ENCODE assay signal across 32 cellular contexts in genomic region chr2:240731327-240731626, GRCh38. TPM values are rescaled to one million over a fixed set of nuclear protein-coding genes. Genes with fewer than 3 reads are reported as not detected.
A peak's percentile ranks its signal among the peaks of the same experiment; 100 is the strongest.
DNase-seq lines count a peak whose midpoint lies in the region; ATAC-seq and TF ChIP-seq lines count a peak whose summit lies in the region.
"Had no signal": no experiment of that assay in that cellular context is flagged by ENCODE, and none has a peak within 500 bp of the region (broad histone marks: within the 10 kb centered on the region; RNA-seq: fewer than 3 reads in every experiment).

No MANE protein-coding gene starts in this region.

- no peaks in the 10 kb centered on the region for H4K20me1 ChIP-seq in GM23338 (replicated peaks; ENCODE audit: insufficient read depth)

- H3K27me3 Mint-ChIP-seq in GM23338 (ENCODE audit: insufficient read depth, low read depth, poor library complexity): peaks cover 41% of the 10 kb centered on the region
- H3K27me3 Mint-ChIP-seq: stimulated activated naive CD8-positive, alpha-beta T cell treated with anti-CD3 and anti-CD28 coated beads, Interleukin-15, Interleukin-2, amounts not matched to agents 100 ng/mL and 50 ng/mL, for 24 hours had no signal

- no peaks in the 10 kb centered on the region; the same call in 2 of the 3 replicates for H3K4me1 Mint-ChIP-seq in GM23338

- DNase-seq in AG10803 (ENCODE audit: low read depth): peak; percentile 25
- no peak for DNase-seq in GM23338 (ENCODE audit: low spot score)
- peak; percentile 7 to 25 for DNase-seq in cardiac fibroblast (ENCODE audit: low read depth in 2 of 2)
- peak; percentile 58 for DNase-seq in myocyte (ENCODE audit: low read depth)
- no peak for DNase-seq in nucleus accumbens (lab: John Stamatoyannopoulos, UW)
- DNase-seq in stimulated activated CD4-positive, alpha-beta T cell treated with anti-CD3 and anti-CD28 coated beads, Interleukin-2, amount 100 ng/mL, for 24 hours: no peak
- DNase-seq: activated CD4-positive, alpha-beta memory T cell treated with anti-CD3 and anti-CD28 coated beads for 36 hours; activated CD4-positive, CD25-positive, alpha-beta regulatory T cell treated with anti-CD3 and anti-CD28 coated beads, Interleukin-2, amount 50 U/mL, for 72 hours; activated naive CD4-positive, alpha-beta T cell; body of pancreas; cerebellar nuclear complex; DMS153; H7; KG1; left colon; MG63; NCI-H1105 treated with DMSO at 0.1 percent for 48 hours; NCI-H2029; NCI-H526 treated with DMSO at 0.1 percent for 48 hours; pancreas; PC-9; SHP77; spleen; stimulated activated CD8-positive, alpha-beta memory T cell treated with anti-CD3 and anti-CD28 coated beads, Interleukin-4, amount 100 ng/mL, for 48 hours had no signal

- no peaks in the 10 kb centered on the region for H3K27me3 ChIP-seq in GM23338 (ENCODE audit: insufficient read depth)
- H3K27me3 ChIP-seq: body of pancreas, MG63, pancreas had no signal

- no peak overlapping the region for H3K4me2 ChIP-seq in GM23338
- H3K4me2 ChIP-seq: PC-9 had no signal

- peaks cover 47% of the 10 kb centered on the region for H3K36me3 Mint-ChIP-seq in GM23338 (ENCODE audit: low read depth)
- H3K36me3 Mint-ChIP-seq: activated CD4-positive, alpha-beta memory T cell treated with anti-CD3 and anti-CD28 coated beads for 36 hours had no signal

- TF ChIP-seq CTCF in AG10803 (conservative IDR thresholded peaks at IDR 0.05; ENCODE audit: low read length) (no peak), GM23338 (conservative IDR thresholded peaks at IDR 0.05; ENCODE audit: low read depth in 2 of 2) (no peak), cardiac fibroblast (IDR thresholded peaks at IDR 0.05; ENCODE audit: low read depth, low read length) (no peak)

- H3K79me2 ChIP-seq in GM23338 (replicated peaks; ENCODE audit: insufficient read depth): no peaks in the 10 kb centered on the region

- H3K27ac Mint-ChIP-seq in GM23338: peak overlapping the region; percentile 82
- H3K27ac Mint-ChIP-seq: activated CD4-positive, alpha-beta memory T cell treated with anti-CD3 and anti-CD28 coated beads for 36 hours; stimulated activated naive CD8-positive, alpha-beta T cell treated with anti-CD3 and anti-CD28 coated beads, Interleukin-15, Interleukin-2, amounts not matched to agents 100 ng/mL and 50 ng/mL, for 24 hours had no signal

- H3K4me3 ChIP-seq in AG10803 (ENCODE audit: low read length) (no peak overlapping the region), GM23338 (no peak overlapping the region), cardiac fibroblast (replicated peaks in 1 of 2; ENCODE audit: low read depth in 2 of 2, low read length in 2 of 2) (no peak overlapping the region)
- H3K4me3 ChIP-seq: body of pancreas, MG63, pancreas, PC-9, spleen, thoracic aorta had no signal

- no peaks in the 10 kb centered on the region for H3K9me3 Mint-ChIP-seq in GM23338
- H3K9me3 Mint-ChIP-seq: activated CD4-positive, alpha-beta memory T cell treated with anti-CD3 and anti-CD28 coated beads for 36 hours; stimulated activated naive CD8-positive, alpha-beta T cell treated with anti-CD3 and anti-CD28 coated beads, Interleukin-15, Interleukin-2, amounts not matched to agents 100 ng/mL and 50 ng/mL, for 24 hours had no signal

- H3K36me3 ChIP-seq in GM23338 (ENCODE audit: insufficient read depth): no peaks in the 10 kb centered on the region; the same call in 1 of the 2 replicates
- H3K36me3 ChIP-seq: MG63, spleen, thoracic aorta had no signal

- no peak overlapping the region for H2AFZ ChIP-seq in GM23338
- H2AFZ ChIP-seq: PC-9 had no signal

- no peaks in the 10 kb centered on the region for H3K4me1 ChIP-seq in GM23338 (ENCODE audit: insufficient read depth)
- H3K4me1 ChIP-seq: body of pancreas, pancreas, spleen had no signal

- ATAC-seq in GM23338 (no peak), GM21576 (IDR thresholded peaks at IDR 0.05; ENCODE audit: unreplicated experiment) (no peak), GM21529 (IDR thresholded peaks at IDR 0.05; ENCODE audit: unreplicated experiment) (no peak)
- ATAC-seq: body of pancreas, left colon, pancreas had no signal

- H3K27ac ChIP-seq in GM23338 (ENCODE audit: low read depth): no peak overlapping the region
- H3K27ac ChIP-seq: body of pancreas, pancreas, PC-9, spleen, thoracic aorta had no signal

- H3F3A ChIP-seq in GM23338 (replicated peaks; ENCODE audit: low read depth): no peaks in the 10 kb centered on the region

- H3K9me2 ChIP-seq in GM23338 (ENCODE audit: insufficient read depth): no peaks in the 10 kb centered on the region

- no peak overlapping the region for H3K4me3 Mint-ChIP-seq in GM23338
- H3K4me3 Mint-ChIP-seq: activated CD4-positive, alpha-beta memory T cell treated with anti-CD3 and anti-CD28 coated beads for 36 hours; stimulated activated naive CD8-positive, alpha-beta T cell treated with anti-CD3 and anti-CD28 coated beads, Interleukin-15, Interleukin-2, amounts not matched to agents 100 ng/mL and 50 ng/mL, for 24 hours had no signal

TF ChIP-seq in GM23338, 12 proteins besides CTCF, POLR2A, EP300 and RAD21 (continues in another document):
- no peak for TF ChIP-seq STAT1 (IDR thresholded peaks at IDR 0.05; ENCODE audit: unreplicated experiment)
- no peak for TF ChIP-seq ZNF331 (CRISPR knock-in tag; IDR thresholded peaks at IDR 0.05; ENCODE audit: low read depth)
- no peak for TF ChIP-seq EZH2phosphoT487 (IDR thresholded peaks at IDR 0.05; ENCODE audit: unreplicated experiment)
- TF ChIP-seq POLR2AphosphoS5 (IDR thresholded peaks at IDR 0.05; ENCODE audit: low read depth): no peak
- no peak for TF ChIP-seq CREB1 (CRISPR knock-in tag; IDR thresholded peaks at IDR 0.05; ENCODE audit: low read depth)
- TF ChIP-seq ETS1 (IDR thresholded peaks at IDR 0.05): no peak
- TF ChIP-seq JUNB (IDR thresholded peaks at IDR 0.05; ENCODE audit: unreplicated experiment): no peak
- no peak for TF ChIP-seq NANOG (IDR thresholded peaks at IDR 0.05; ENCODE audit: borderline replicate concordance)

RNA-seq across cellular contexts. Expression of gene AQP12A, which starts 39.6 kb away (rescaled TPM):
- not detected in 2 replicates for total RNA-seq in GM23338 (2014; rRNA removed; shearing (Covaris generic))
- not detected in 2 replicates for polyA plus RNA-seq in GM23338 (2016; fragmentation: Nextera tagmentation; extraction: Ambion mirVana)
- total RNA-seq in myocyte: not detected in 2 replicates
- not detected for polyA plus RNA-seq in myocyte (2012)
- total RNA-seq: A673; activated CD4-positive, alpha-beta memory T cell treated with anti-CD3 and anti-CD28 coated beads for 36 hours; H7; PC-9; renal cortical epithelial cell; T-helper 2 cell treated with Interferon-gamma antibody and Interleukin-4, amounts not matched to agents 100 ng/mL and 5 ng/mL, for 36 hours; thoracic aorta had no signal
- polyA plus RNA-seq: neural cell had no signal

RNA-seq across cellular contexts. Expression of gene AQP12B, which starts 48.6 kb away (rescaled TPM):
- not detected in 2 replicates for total RNA-seq in GM23338 (2014; rRNA removed; shearing (Covaris generic))
- not detected in 2 replicates for polyA plus RNA-seq in GM23338 (2016; fragmentation: Nextera tagmentation; extraction: Ambion mirVana)
- not detected in 2 replicates for total RNA-seq in myocyte
- not detected for polyA plus RNA-seq in myocyte (2012)
- total RNA-seq: A673; activated CD4-positive, alpha-beta memory T cell treated with anti-CD3 and anti-CD28 coated beads for 36 hours; H7; PC-9; renal cortical epithelial cell; T-helper 2 cell treated with Interferon-gamma antibody and Interleukin-4, amounts not matched to agents 100 ng/mL and 5 ng/mL, for 36 hours; thoracic aorta had no signal
- polyA plus RNA-seq: neural cell had no signal

Comparison
In these comparisons a context has a peak if more than half of its experiments do, and no peak if none do; other contexts are left out.
1. DNase-seq: peak in AG10803 (single experiment), cardiac fibroblast (2 of 2) and myocyte (single experiment); none in GM23338 (single experiment), nucleus accumbens (0 of 56) and stimulated activated CD4-positive, alpha-beta T cell treated with anti-CD3 and anti-CD28 coated beads, Interleukin-2, amount 100 ng/mL, for 24 hours (0 of 2).